Comparison of ENCODE assay signal across 20 cellular contexts in genomic region chr3:56101576-56101975, GRCh38.
"Had no signal": no experiment of that assay in that cellular context is flagged by ENCODE, and none has a peak within 500 bp of the region (broad histone marks: within the 10 kb centered on the region; RNA-seq: fewer than 3 reads in every experiment).

No MANE protein-coding gene starts in this region.

- DNase-seq: KBM-7, MV-4-11, NCI-H1048, NCI-H1105, NCI-H1417, NCI-H1436 treated with DMSO at 0.1 percent for 48 hours, NCI-H1694, NCI-H187 treated with DMSO at 0.1 percent for 48 hours, NCI-H2029 treated with DMSO at 0.1 percent for 48 hours, NCI-H2107, NCI-H2227 treated with DMSO at 0.1 percent for 48 hours, NCI-H446, NCI-H510A, NCI-H524 treated with DMSO at 0.1 percent for 48 hours, NCI-H69, NCI-H774, SHP77, SK-N-SH had no signal

- H3K27ac ChIP-seq: RWPE1 had no signal

- H3K9me3 ChIP-seq: SK-N-SH had no signal

- ATAC-seq: Panc1 had no signal
